Comparison of ENCODE assay signal across 8 cellular contexts in genomic region chr10:98414932-98415709, GRCh38. TPM values are rescaled to one million over a fixed set of nuclear protein-coding genes. Genes with fewer than 3 reads are reported as not detected.
DNase-seq lines count a peak whose midpoint lies in the region; ATAC-seq and TF ChIP-seq lines count a peak whose summit lies in the region.

Gene PYROXD2, minus strand, starts transcription at chr10:98415182. Its CDS starts 47 bp downstream, at chr10:98415135.

- BruUV-seq in PC-3 (replicated peaks; lab: Mats Ljungman, UMichigan): no TSS peak

- H3K9me3 Mint-ChIP-seq in naive thymus-derived CD4-positive, alpha-beta T cell: no peaks in the 10 kb centered on the region

- H3K27me3 Mint-ChIP-seq in naive thymus-derived CD4-positive, alpha-beta T cell: no peaks in the 10 kb centered on the region

- H3K4me1 ChIP-seq in PC-3 (ENCODE audit: insufficient read depth, low read length): peaks cover 15% of the 10 kb centered on the region
- peaks cover 0 to 13% of the 10 kb centered on the region in 2 donors for H3K4me1 ChIP-seq in naive thymus-derived CD4-positive, alpha-beta T cell (ENCODE audit: control insufficient read depth in 2 of 2, insufficient read depth in 2 of 2, low read length in 2 of 2)
- H3K4me1 ChIP-seq in tibial artery: peaks cover 0 to 38% (median 16%) of the 10 kb centered on the region in 4 donors

- no peaks in the 10 kb centered on the region for H3F3A ChIP-seq in PC-3 (ENCODE audit: low read length, unreplicated experiment)

- peak within 1 kb of the TSS; percentile 90 to 99 (median 96) for H3K4me3 Mint-ChIP-seq in naive thymus-derived CD4-positive, alpha-beta T cell

- H3K4me2 ChIP-seq in PC-3 (ENCODE audit: low read length): peak within 1 kb of the TSS; percentile 88

- intact Hi-C loops in PC-3 (cut with micrococcal nuclease) (loop anchor here (1.0 kb wide), 1 partner anchor 11 kb away; no protein-coding TSS in a partner anchor), tibial artery (cut with DNase I; ENCODE audit: low total_unique reads) (loop anchor here (10.0 kb wide), 1 partner anchor 150 kb away; the partner anchor contains the start of gene LOXL4)
- intact Hi-C loops in naive thymus-derived CD4-positive, alpha-beta T cell (cut with micrococcal nuclease): loop anchor here in 1 of 2 donors (1.0 kb wide), 2 partner anchors 31 to 281 kb away; partner anchors contain the start of genes HPS1 and R3HCC1L

- DNase-seq in DMS79 treated with DMSO at 0.1 percent for 48 hours (lab: John Stamatoyannopoulos, UW) (peak; percentile 69), PC-3 (peak; percentile 91), foreskin fibroblast (peak; percentile 92 to 97), tibial artery (peak; percentile 91 to 96)
- DNase-seq in activated naive CD4-positive, alpha-beta T cell treated with anti-CD3 and anti-CD28 coated beads, Interleukin-2, amount 50 U/mL, for 16 hours: peak; percentile 38
- DNase-seq in naive thymus-derived CD4-positive, alpha-beta T cell: peak in 8 of 9 donors; percentile 28 to 74 (median 56)

- peaks cover 11% of the 10 kb centered on the region for H3K79me2 ChIP-seq in PC-3 (ENCODE audit: low read length)

- H3K36me3 ChIP-seq in PC-3 (ENCODE audit: low read depth, low read length): no peaks in the 10 kb centered on the region
- H3K36me3 ChIP-seq in naive thymus-derived CD4-positive, alpha-beta T cell (ENCODE audit: control insufficient read depth in 2 of 3, insufficient read depth in 3 of 3, low read length in 3 of 3): peaks cover 0 to 35% (median 7%) of the 10 kb centered on the region in 3 experiments
- peaks cover 15 to 50% (median 41%) of the 10 kb centered on the region in 3 donors for H3K36me3 ChIP-seq in tibial artery

- POLR2A ChIA-PET in PC-3 (lab: Charles Lee; ENCODE audit: unreplicated experiment): interaction anchor here (0.5 to 0.9 kb wide), 2 partner anchors 33 to 87 kb away, joined by 4 read pairs; no protein-coding TSS in a partner anchor
- POLR2A ChIA-PET in naive thymus-derived CD4-positive, alpha-beta T cell (lab: Charles Lee): interaction anchor here (0.8 to 1.3 kb wide), 4 partner anchors 8 to 31 kb away, joined by 3 to 5 read pairs (median 4); no protein-coding TSS in a partner anchor

- H3K9ac ChIP-seq in PC-3 (ENCODE audit: low read length): peak within 1 kb of the TSS; percentile 69

- H3K4me3 ChIP-seq in PC-3 (ENCODE audit: low read length) (peak within 1 kb of the TSS; percentile 73), foreskin fibroblast (ENCODE audit: low read depth in 1 of 2, low read length in 2 of 2) (peak within 1 kb of the TSS; percentile 67 to 82), tibial artery (peak within 1 kb of the TSS; percentile 63 to 71)
- H3K4me3 ChIP-seq in naive thymus-derived CD4-positive, alpha-beta T cell (ENCODE audit: low read length): peak within 1 kb of the TSS; percentile 58

- ATAC-seq in HG03135 (IDR thresholded peaks at IDR 0.05; ENCODE audit: unreplicated experiment) (peak; percentile 65), PC-3 (peak; percentile 93), HG02588 (IDR thresholded peaks at IDR 0.05; ENCODE audit: unreplicated experiment) (no peak)
- peak; percentile 86 for ATAC-seq in naive thymus-derived CD4-positive, alpha-beta T cell

- H4K20me1 ChIP-seq in PC-3 (ENCODE audit: low read length): no peaks in the 10 kb centered on the region

- no peaks in the 10 kb centered on the region for H3K9me2 ChIP-seq in PC-3 (replicated peaks; ENCODE audit: low read length)

- CTCF ChIA-PET in PC-3 (lab: Charles Lee): interaction anchor here (0.5 kb wide), 1 partner anchor 629 kb away, joined by 3 read pairs; no protein-coding TSS in a partner anchor
- CTCF ChIA-PET in naive thymus-derived CD4-positive, alpha-beta T cell (lab: Charles Lee): no interaction called here

- peak within 1 kb of the TSS; percentile 80 for H2AFZ ChIP-seq in PC-3 (ENCODE audit: low read length)

- H3K27ac ChIP-seq in PC-3 (ENCODE audit: low read length) (peak within 1 kb of the TSS; percentile 49), tibial artery (peak within 1 kb of the TSS; percentile 77 to 83)
- H3K27ac ChIP-seq in naive thymus-derived CD4-positive, alpha-beta T cell (ENCODE audit: low read depth, low read length): peak within 1 kb of the TSS; percentile 69

- no peaks in the 10 kb centered on the region for H3K27me3 ChIP-seq in PC-3 (ENCODE audit: low read length)
- no peaks in the 10 kb centered on the region for H3K27me3 ChIP-seq in naive thymus-derived CD4-positive, alpha-beta T cell (ENCODE audit: control insufficient read depth in 2 of 2, insufficient read depth in 2 of 2, low read length in 2 of 2)
- H3K27me3 ChIP-seq in tibial artery: no peaks in the 10 kb centered on the region

- TF ChIP-seq CTCF in PC-3 (conservative IDR thresholded peaks at IDR 0.05; ENCODE audit: low read depth, low read length) (no peak), foreskin fibroblast (IDR thresholded peaks at IDR 0.05; ENCODE audit: low read depth, low read length) (no peak), tibial artery (IDR thresholded peaks at IDR 0.05) (no peak)

- peaks cover 12 to 42% (median 25%) of the 10 kb centered on the region in 7 donors for H3K4me1 Mint-ChIP-seq in naive thymus-derived CD4-positive, alpha-beta T cell

- H3K9me3 ChIP-seq in PC-3 (ENCODE audit: low read length): no peaks in the 10 kb centered on the region
- no peaks in the 10 kb centered on the region for H3K9me3 ChIP-seq in naive thymus-derived CD4-positive, alpha-beta T cell (ENCODE audit: control insufficient read depth in 2 of 3, low read length in 3 of 3)
- no peaks in the 10 kb centered on the region for H3K9me3 ChIP-seq in tibial artery

- peak within 1 kb of the TSS; percentile 85 to 98 (median 94) for H3K27ac Mint-ChIP-seq in naive thymus-derived CD4-positive, alpha-beta T cell

- peaks cover 0 to 11% (median 4%) of the 10 kb centered on the region in 5 donors for H3K36me3 Mint-ChIP-seq in naive thymus-derived CD4-positive, alpha-beta T cell

RNA-seq across cellular contexts. Expression of gene PYROXD2, which starts in this region (rescaled TPM):
- 3.1 and 9.4 TPM in 2 replicates for total RNA-seq in PC-3 (2014; rRNA removed)
- total RNA-seq in naive thymus-derived CD4-positive, alpha-beta T cell: 10 to 100 TPM; 11.9 to 37.1 (median 26.9) TPM
- polyA plus RNA-seq in naive thymus-derived CD4-positive, alpha-beta T cell: 1 to 10 TPM; 5.6 TPM

Comparison
In these comparisons a context has a peak if more than half of its experiments do, and no peak if none do; other contexts are left out.
1. DNase-seq: peak in every context shown above with its lines; median percentile 94 in foreskin fibroblast; 94 in tibial artery; 91 in PC-3; 69 in DMS79 treated with DMSO at 0.1 percent for 48 hours; 56 in naive thymus-derived CD4-positive, alpha-beta T cell; 38 in activated naive CD4-positive, alpha-beta T cell treated with anti-CD3 and anti-CD28 coated beads, Interleukin-2, amount 50 U/mL, for 16 hours.